In the genomic region with DNA sequence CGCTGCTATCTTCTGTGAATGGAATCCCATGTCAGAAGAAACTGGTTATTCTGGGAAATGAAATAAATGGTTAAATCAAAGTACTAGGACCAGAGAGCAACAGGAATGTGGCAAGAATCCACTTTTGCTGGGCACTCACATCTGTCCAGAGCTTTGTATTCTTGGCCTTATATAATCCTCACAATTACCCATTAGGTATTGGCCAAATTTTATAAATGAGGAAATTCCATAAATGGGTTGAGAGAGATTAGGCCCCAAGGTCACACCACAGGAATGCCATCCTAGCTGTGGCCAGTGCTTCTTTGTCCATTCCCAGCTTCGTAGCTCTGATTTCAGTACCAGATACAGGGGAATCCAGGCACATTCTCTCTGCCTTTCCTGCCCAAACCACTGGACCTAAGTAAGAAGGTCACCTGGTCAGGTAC, we compare ENCODE assay signal across 25 cellular contexts.
DNase-seq lines count a peak whose midpoint lies in the region; ATAC-seq, FAIRE-seq and TF ChIP-seq lines count a peak whose summit lies in the region.
"Had no signal": no experiment of that assay in that cellular context is flagged by ENCODE, and none has a peak within 500 bp of the region (broad histone marks: within the 10 kb centered on the region; RNA-seq: fewer than 3 reads in every experiment).

No MANE protein-coding gene starts in this region.

- H3F3A ChIP-seq in PC-9 (ENCODE audit: insufficient read depth, low read depth) = no peaks in the 10 kb centered on the region

- no peaks in the 10 kb centered on the region for H4K20me1 ChIP-seq in PC-9 (ENCODE audit: insufficient read depth)
- H4K20me1 ChIP-seq in fibroblast of lung (ENCODE audit: control insufficient read depth, extremely low read depth, insufficient read depth, low read length) = no peaks in the 10 kb centered on the region

- BruUV-seq in Calu3 (replicated peaks; lab: Mats Ljungman, UMichigan) (no TSS peak), PC-9 (replicated peaks; lab: Mats Ljungman, UMichigan) (no TSS peak)

- POLR2A ChIA-PET in PC-9 (lab: Charles Lee; ENCODE audit: unreplicated experiment) = interaction anchor here (0.6 to 0.8 kb wide), 5 partner anchors 54 to 955 kb away, joined by 3 to 7 read pairs (median 5); partner anchors contain the start of gene JUN

- H3K9me3 Mint-ChIP-seq in Calu3 (ENCODE audit: low read depth, unreplicated experiment) = peaks cover 9% of the 10 kb centered on the region

- DNase-seq in Calu3 (peak; percentile 8), PC-9 (peak; percentile 40 to 58), fibroblast of lung (ENCODE audit: low read depth in 2 of 2) (peak; percentile 87 to 90), pancreas (peak in 1 of 6 donors; percentile 21), GM20000 (ENCODE audit: low spot score) (no peak), ACHN (no peak)
- DNase-seq: activated CD4-positive, alpha-beta T cell treated with anti-CD3 and anti-CD28 coated beads, Interleukin-2, amount 10 ng/mL, durations not matched to agents 24 days and 14 days; activated T-cell treated with anti-CD3 and anti-CD28 coated beads, Interleukin-2, amount 50 U/mL, for 72 hours; anterior cingulate cortex; CD4-positive, CD25-positive, alpha-beta regulatory T cell; effector CD4-positive, alpha-beta T cell; left colon; naive thymus-derived CD8-positive, alpha-beta T cell; NCI-H1048; NCI-H2227 treated with DMSO at 0.1 percent for 48 hours; Peyer's patch; right cardiac atrium; stimulated activated naive B cell treated with anti-CD40 and anti-IgM and Interleukin-4, amounts not matched to agents 10 μg/mL and 1 μg/mL and 100 μg/mL, for 72 hours; uterus had no signal

- H3K36me3 ChIP-seq in PC-9 (ENCODE audit: low read depth) (no peaks in the 10 kb centered on the region), fibroblast of lung (ENCODE audit: control insufficient read depth, insufficient read depth, low read length) (no peaks in the 10 kb centered on the region), pancreas (no peaks in the 10 kb centered on the region)
- H3K36me3 ChIP-seq: uterus had no signal

- H3K4me2 ChIP-seq in PC-9 = no peak overlapping the region
- peak overlapping the region; percentile 71 for H3K4me2 ChIP-seq in fibroblast of lung (ENCODE audit: extremely low read depth, insufficient read depth, low read length)

- no peak for TF ChIP-seq CTCF in Calu3 (IDR thresholded peaks at IDR 0.05; ENCODE audit: unreplicated experiment)
- no peak for TF ChIP-seq CTCF in PC-9 (conservative IDR thresholded peaks at IDR 0.05)
- TF ChIP-seq CTCF in fibroblast of lung (conservative IDR thresholded peaks at IDR 0.05 in 1 of 2, IDR thresholded peaks at IDR 0.05 in 1 of 2; ENCODE audit: low read depth in 1 of 2, low read length in 2 of 2) = no peak
- no peak for TF ChIP-seq CTCF in pancreas (IDR thresholded peaks at IDR 0.05)
- TF ChIP-seq CTCF in GM20000 (IDR thresholded peaks at IDR 0.05; ENCODE audit: extremely low read depth, missing control alignments) = no peak

- 48% methylated on average over 2 of the region's 2 CpGs for WGBS in pancreas, 2 donors

- H3K4me3 ChIP-seq in PC-9 = no peak overlapping the region
- H3K4me3 ChIP-seq in fibroblast of lung (replicated peaks in 1 of 4; ENCODE audit: control extremely low read depth in 1 of 4, insufficient read depth in 1 of 4, low read depth in 3 of 4, low read length in 4 of 4) = no peak overlapping the region
- no peak overlapping the region for H3K4me3 ChIP-seq in pancreas
- H3K4me3 ChIP-seq: Peyer's patch, uterus had no signal

- peaks cover 13% of the 10 kb centered on the region for H3K4me1 Mint-ChIP-seq in Calu3 (ENCODE audit: low read depth, unreplicated experiment)
- H3K4me1 Mint-ChIP-seq: activated CD4-positive, alpha-beta T cell treated with anti-CD3 and anti-CD28 coated beads, Interleukin-2, amount 10 ng/mL, durations not matched to agents 24 days and 14 days; CD4-positive, CD25-positive, alpha-beta regulatory T cell; stimulated activated naive B cell treated with anti-CD40 and anti-IgM and Interleukin-4, amounts not matched to agents 10 μg/mL and 1 μg/mL and 100 μg/mL, for 72 hours had no signal

- H3K79me2 ChIP-seq in PC-9 (ENCODE audit: low read depth) (no peaks in the 10 kb centered on the region), fibroblast of lung (ENCODE audit: control insufficient read depth, insufficient read depth, low read length) (no peaks in the 10 kb centered on the region)

- H2AFZ ChIP-seq in PC-9 (no peak overlapping the region), fibroblast of lung (ENCODE audit: low read length) (no peak overlapping the region)

- CTCF ChIA-PET in Calu3 (lab: Charles Lee) = no interaction called here
- CTCF ChIA-PET in PC-9 (lab: Charles Lee) = interaction anchor here (0.6 to 1.2 kb wide), 2 partner anchors 12 to 21 kb away, joined by 3 to 4 read pairs; no protein-coding TSS in a partner anchor

- H3K27me3 ChIP-seq in PC-9 (ENCODE audit: insufficient read depth, low read depth) (no peaks in the 10 kb centered on the region), fibroblast of lung (ENCODE audit: control insufficient read depth, insufficient read depth, low read length) (no peaks in the 10 kb centered on the region), pancreas (no peaks in the 10 kb centered on the region)
- H3K27me3 ChIP-seq: Peyer's patch, uterus had no signal

- in situ Hi-C loops in ACHN (cut with HindIII; ENCODE audit: low pct_ligation_motif_present, low pct_unique_long_range_greater_than_20kb, low sequenced_read_pairs) = no loop called here

- H3K27ac ChIP-seq in PC-9 = no peak overlapping the region
- peak overlapping the region; percentile 49 for H3K27ac ChIP-seq in fibroblast of lung (ENCODE audit: insufficient read depth, low read length)
- peak overlapping the region; percentile 2 to 75 (median 53) for H3K27ac ChIP-seq in pancreas
- H3K27ac ChIP-seq: Peyer's patch, uterus had no signal

- H3K4me1 ChIP-seq in PC-9 (replicated peaks; ENCODE audit: insufficient read depth) = no peaks in the 10 kb centered on the region
- peaks cover 2% of the 10 kb centered on the region for H3K4me1 ChIP-seq in fibroblast of lung (ENCODE audit: control insufficient read depth, extremely low read depth, insufficient read depth, low read length)
- peaks cover 10 to 36% (median 23%) of the 10 kb centered on the region in 3 donors for H3K4me1 ChIP-seq in pancreas
- H3K4me1 ChIP-seq: uterus had no signal

- H3K4me3 Mint-ChIP-seq in Calu3 (ENCODE audit: low read depth, unreplicated experiment) = no peak overlapping the region
- H3K4me3 Mint-ChIP-seq: activated CD4-positive, alpha-beta T cell treated with anti-CD3 and anti-CD28 coated beads, Interleukin-2, amount 10 ng/mL, durations not matched to agents 24 days and 14 days; activated T-cell treated with anti-CD3 and anti-CD28 coated beads, Interleukin-2, amount 50 U/mL, for 72 hours; CD4-positive, CD25-positive, alpha-beta regulatory T cell; naive thymus-derived CD8-positive, alpha-beta T cell; stimulated activated naive B cell treated with anti-CD40 and anti-IgM and Interleukin-4, amounts not matched to agents 10 μg/mL and 1 μg/mL and 100 μg/mL, for 72 hours; T-helper 2 cell treated with Interferon-gamma antibody and Interleukin-4, amounts not matched to agents 5 μg/mL and 100 μg/mL, for 36 hours had no signal

- H3K9me2 ChIP-seq in PC-9 (ENCODE audit: insufficient read depth) = no peaks in the 10 kb centered on the region

- no peak for FAIRE-seq in pancreas (lab: Jason Lieb, UNC)
- FAIRE-seq: G401.6, GM18507, H54 had no signal

- no peaks in the 10 kb centered on the region for H3K36me3 Mint-ChIP-seq in Calu3 (ENCODE audit: insufficient read depth, unreplicated experiment)

- ATAC-seq in pancreas = peak; percentile 47 to 74 (median 51)
- no peak for ATAC-seq in HG03378 (IDR thresholded peaks at IDR 0.05; ENCODE audit: unreplicated experiment)
- ATAC-seq in GM18870 (IDR thresholded peaks at IDR 0.05; ENCODE audit: unreplicated experiment) = no peak
- ATAC-seq: activated T-cell treated with anti-CD3 and anti-CD28 coated beads, Interleukin-2, amount 50 U/mL, for 72 hours; naive thymus-derived CD8-positive, alpha-beta T cell; right cardiac atrium; stimulated activated naive B cell treated with anti-CD40 and anti-IgM and Interleukin-4, amounts not matched to agents 10 μg/mL and 1 μg/mL and 100 μg/mL, for 72 hours had no signal

- intact Hi-C loops in Calu3 (cut with micrococcal nuclease; ENCODE audit: unreplicated experiment) (no loop called here), PC-9 (cut with micrococcal nuclease; ENCODE audit: unreplicated experiment) (no loop called here), pancreas (cut with DNase I) (no loop called here)

- H3K27me3 Mint-ChIP-seq in Calu3 (ENCODE audit: unreplicated experiment) = no peaks in the 10 kb centered on the region
- H3K27me3 Mint-ChIP-seq: activated CD4-positive, alpha-beta T cell treated with anti-CD3 and anti-CD28 coated beads, Interleukin-2, amount 10 ng/mL, durations not matched to agents 24 days and 14 days; naive thymus-derived CD8-positive, alpha-beta T cell; stimulated activated naive B cell treated with anti-CD40 and anti-IgM and Interleukin-4, amounts not matched to agents 10 μg/mL and 1 μg/mL and 100 μg/mL, for 72 hours had no signal

- H3K9me3 ChIP-seq in PC-9 (ENCODE audit: insufficient read depth, low read depth) = no peaks in the 10 kb centered on the region; the same call in 1 of the 2 replicates
- H3K9me3 ChIP-seq in fibroblast of lung (ENCODE audit: control insufficient read depth, insufficient read depth, low read depth, low read length) = no peaks in the 10 kb centered on the region
- H3K9me3 ChIP-seq in pancreas = no peaks in the 10 kb centered on the region
- H3K9me3 ChIP-seq: Peyer's patch, uterus had no signal

- no peak overlapping the region for H3K27ac Mint-ChIP-seq in Calu3 (ENCODE audit: unreplicated experiment)
- H3K27ac Mint-ChIP-seq: activated CD4-positive, alpha-beta T cell treated with anti-CD3 and anti-CD28 coated beads, Interleukin-2, amount 10 ng/mL, durations not matched to agents 24 days and 14 days; activated T-cell treated with anti-CD3 and anti-CD28 coated beads, Interleukin-2, amount 50 U/mL, for 72 hours; CD4-positive, CD25-positive, alpha-beta regulatory T cell; naive thymus-derived CD8-positive, alpha-beta T cell; stimulated activated naive B cell treated with anti-CD40 and anti-IgM and Interleukin-4, amounts not matched to agents 10 μg/mL and 1 μg/mL and 100 μg/mL, for 72 hours; T-helper 2 cell treated with Interferon-gamma antibody and Interleukin-4, amounts not matched to agents 5 μg/mL and 100 μg/mL, for 36 hours had no signal

- H3K9ac ChIP-seq in fibroblast of lung (ENCODE audit: insufficient read depth, low read length) = no peak overlapping the region

Comparison
In these comparisons a context has a peak if more than half of its experiments do, and no peak if none do; other contexts are left out.
1. DNase-seq: peak in Calu3 (single experiment), PC-9 (2 of 2) and fibroblast of lung (2 of 2); none in GM20000 (single experiment) and ACHN (single experiment).
2. ATAC-seq: peak in pancreas (4 of 4); none in HG03378 (single experiment) and GM18870 (single experiment).